In the genomic region with DNA sequence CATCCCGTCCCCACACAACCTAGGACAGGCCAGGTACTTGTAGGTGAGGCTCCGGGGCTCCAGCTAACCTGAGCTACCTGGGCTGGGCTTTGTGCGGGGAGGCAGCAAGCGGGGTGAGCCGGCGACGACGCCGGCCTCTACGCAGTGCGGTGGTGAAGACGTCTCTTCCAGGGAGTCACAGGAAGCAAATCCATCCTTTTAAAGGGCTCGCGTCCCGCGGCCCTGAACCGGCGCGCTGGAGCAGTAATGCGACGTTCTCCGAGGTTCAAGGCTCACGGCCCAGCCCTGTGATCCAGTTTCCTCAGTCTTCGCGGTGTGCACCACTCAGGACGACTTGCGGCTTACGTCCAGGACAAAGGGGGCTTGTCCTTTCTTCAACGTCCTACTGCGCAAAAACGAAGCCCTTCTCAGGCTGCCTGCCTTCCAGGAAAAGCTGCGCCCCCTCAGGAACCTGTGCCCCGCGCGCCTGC, we compare ENCODE assay signal across 8 cellular contexts. TPM values are rescaled to one million over a fixed set of nuclear protein-coding genes. Genes with fewer than 3 reads are reported as not detected.
DNase-seq lines count a peak whose midpoint lies in the region; ATAC-seq and TF ChIP-seq lines count a peak whose summit lies in the region.

No MANE protein-coding gene starts in this region.

- intact Hi-C loops in CD4-positive, alpha-beta T cell (cut with DNase I, micrococcal nuclease): loop anchor here (1.0 to 10.0 kb wide), 6 partner anchors 64 to 930 kb away; a partner anchor contains a TSS

- no peaks in the 10 kb centered on the region for H3K27me3 ChIP-seq in CD4-positive, alpha-beta T cell (ENCODE audit: control insufficient read depth, insufficient read depth, low read length)
- peaks cover 7% of the 10 kb centered on the region; the same call in 1 of the 2 replicates for H3K27me3 ChIP-seq in iPS-20b (ENCODE audit: insufficient read depth, low read length)

- TF ChIP-seq CTCF in CD4-positive, alpha-beta T cell (IDR thresholded peaks at IDR 0.05): no peak
- no peak for TF ChIP-seq CTCF in brain (conservative IDR thresholded peaks at IDR 0.05)

- peak overlapping the region; percentile 100 for H3K27ac Mint-ChIP-seq in CD4-positive, alpha-beta T cell
- peak overlapping the region; percentile 94 to 99 (median 98) for H3K27ac Mint-ChIP-seq in brain

- H3K4me3 Mint-ChIP-seq in CD4-positive, alpha-beta T cell: peak overlapping the region; percentile 98
- H3K4me3 Mint-ChIP-seq in brain: peak overlapping the region; percentile 91 to 98 (median 94)

- peaks cover 20% of the 10 kb centered on the region for H3K36me3 Mint-ChIP-seq in CD4-positive, alpha-beta T cell (ENCODE audit: low read depth)
- H3K36me3 Mint-ChIP-seq in brain: peaks cover 26% of the 10 kb centered on the region

- no peaks in the 10 kb centered on the region for H3K9me3 Mint-ChIP-seq in CD4-positive, alpha-beta T cell
- H3K9me3 Mint-ChIP-seq in brain: peaks cover 0 to 7% (median 2%) of the 10 kb centered on the region in 5 experiments

- CTCF ChIA-PET in CD4-positive, alpha-beta T cell (lab: Charles Lee): no interaction called here

- H3K4me1 ChIP-seq in iPS-20b (ENCODE audit: insufficient read depth, low read length): peaks cover 19% of the 10 kb centered on the region; the same call in 1 of the 2 replicates

- POLR2A ChIA-PET in CD4-positive, alpha-beta T cell (lab: Charles Lee): interaction anchor here (0.8 to 1.1 kb wide), 2 partner anchors 65 to 413 kb away, joined by 3 to 12 read pairs; a partner anchor contains a TSS

- peak in 9 of 10 experiments; percentile 11 to 54 (median 26) for DNase-seq in CD4-positive, alpha-beta T cell
- DNase-seq in HPDE6-E6E7 (ENCODE audit: extremely low spot score) (peak; percentile 31), T-helper 1 cell (peak in 4 of 5 donors; percentile 8 to 36 (median 26)), skeletal muscle cell (ENCODE audit: low read depth) (no peak)

- H3K27me3 Mint-ChIP-seq in CD4-positive, alpha-beta T cell: no peaks in the 10 kb centered on the region
- peaks cover 4% of the 10 kb centered on the region for H3K27me3 Mint-ChIP-seq in brain

- H3K4me3 ChIP-seq in iPS-20b (ENCODE audit: low read length): peak overlapping the region; percentile 87
- peak overlapping the region; percentile 92 for H3K4me3 ChIP-seq in skeletal muscle cell (ENCODE audit: low read depth, low read length)

- H3K9me3 ChIP-seq in CD4-positive, alpha-beta T cell (ENCODE audit: control insufficient read depth, low read length): no peaks in the 10 kb centered on the region
- H3K9me3 ChIP-seq in iPS-20b (ENCODE audit: insufficient read depth, low read depth, low read length): no peaks in the 10 kb centered on the region

- ATAC-seq in CD4-positive, alpha-beta T cell (ENCODE audit: poor library complexity): peak; percentile 54
- ATAC-seq in GM19372 (IDR thresholded peaks at IDR 0.05; ENCODE audit: low read depth, unreplicated experiment): peak; percentile 4
- no peak for ATAC-seq in HG03280 (IDR thresholded peaks at IDR 0.05; ENCODE audit: unreplicated experiment)

- peak overlapping the region; percentile 89 for H3K9ac ChIP-seq in iPS-20b (ENCODE audit: low read depth, low read length)

- peaks cover 11% of the 10 kb centered on the region for H3K36me3 ChIP-seq in iPS-20b (ENCODE audit: insufficient read depth, low read depth, low read length)

- H3K27ac ChIP-seq in CD4-positive, alpha-beta T cell (ENCODE audit: low read depth, low read length): peak overlapping the region; percentile 45
- H3K27ac ChIP-seq in iPS-20b (ENCODE audit: low read length): peak overlapping the region; percentile 62

- H3K4me1 Mint-ChIP-seq in CD4-positive, alpha-beta T cell (ENCODE audit: low read depth): peaks cover 42% of the 10 kb centered on the region
- H3K4me1 Mint-ChIP-seq in brain: peaks cover 47% of the 10 kb centered on the region

RNA-seq across cellular contexts. Expression of a gene that starts 0.5 kb away (rescaled TPM):
- 10 to 100 TPM; 27.7 to 30.3 TPM for total RNA-seq in CD4-positive, alpha-beta T cell
- 98.1 TPM for polyA plus RNA-seq in brain (ENCODE audit: insufficient read depth, low read depth, low replicate concordance)
